Comparison of ENCODE assay signal across 8 cellular contexts in the genomic region with DNA sequence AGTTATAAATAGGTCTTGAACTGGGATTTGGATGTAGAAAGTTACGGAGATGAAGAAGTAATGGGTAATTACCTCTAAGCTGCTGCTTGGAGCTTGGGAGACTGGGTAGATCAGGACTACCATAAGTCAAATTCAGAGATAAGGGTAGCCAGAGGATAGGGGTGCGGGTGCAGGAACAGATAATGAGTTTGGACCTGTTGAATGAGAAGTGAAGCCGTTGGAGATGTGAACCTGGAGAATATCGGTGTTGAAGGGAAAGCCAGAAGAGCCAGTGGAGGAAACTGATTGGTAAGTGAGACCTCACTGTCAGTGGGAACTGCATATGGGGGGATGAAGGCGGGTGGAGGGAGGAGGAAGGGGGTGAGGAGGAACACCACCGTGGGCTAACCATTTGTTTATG. TPM values are rescaled to one million over a fixed set of nuclear protein-coding genes. Genes with fewer than 3 reads are reported as not detected.
DNase-seq lines count a peak whose midpoint lies in the region; ATAC-seq and TF ChIP-seq lines count a peak whose summit lies in the region.

No MANE protein-coding gene starts in this region.

- no peaks in the 10 kb centered on the region for H3K27me3 ChIP-seq in CD4-positive, alpha-beta T cell (ENCODE audit: control insufficient read depth, insufficient read depth, low read length)

- POLR2A ChIA-PET in CD4-positive, alpha-beta T cell (lab: Charles Lee) = no interaction called here

- no peaks in the 10 kb centered on the region for H3K9me3 ChIP-seq in CD4-positive, alpha-beta T cell (ENCODE audit: control insufficient read depth, low read length)
- no peaks in the 10 kb centered on the region for H3K9me3 ChIP-seq in KOPT-K1 (ENCODE audit: insufficient read depth, low read length, poor library complexity, severe bottlenecking)

- peaks cover 9% of the 10 kb centered on the region for H3K36me3 Mint-ChIP-seq in CD4-positive, alpha-beta T cell (ENCODE audit: low read depth)
- H3K36me3 Mint-ChIP-seq in dendritic cell treated with granulocyte-macrophage colony-stimulating factor and Interleukin-4, amounts not matched to agents 40 ng/mL and 50 ng/mL, for 4 days (ENCODE audit: low read depth) = peaks cover 10% of the 10 kb centered on the region
- H3K36me3 Mint-ChIP-seq in neural crest cell (ENCODE audit: low read depth) = peaks cover 3% of the 10 kb centered on the region

- no peak for ATAC-seq in CD4-positive, alpha-beta T cell (ENCODE audit: poor library complexity)
- no peak for ATAC-seq in HG02885 (IDR thresholded peaks at IDR 0.05; ENCODE audit: poor library complexity, unreplicated experiment)

- H3K9me3 Mint-ChIP-seq in CD4-positive, alpha-beta T cell = no peaks in the 10 kb centered on the region
- no peaks in the 10 kb centered on the region for H3K9me3 Mint-ChIP-seq in dendritic cell treated with granulocyte-macrophage colony-stimulating factor and Interleukin-4, amounts not matched to agents 40 ng/mL and 50 ng/mL, for 4 days
- H3K9me3 Mint-ChIP-seq in neural crest cell = no peaks in the 10 kb centered on the region

- H3K27me3 Mint-ChIP-seq in CD4-positive, alpha-beta T cell = no peaks in the 10 kb centered on the region
- peaks cover 4% of the 10 kb centered on the region for H3K27me3 Mint-ChIP-seq in dendritic cell treated with granulocyte-macrophage colony-stimulating factor and Interleukin-4, amounts not matched to agents 40 ng/mL and 50 ng/mL, for 4 days
- peaks cover 38% of the 10 kb centered on the region for H3K27me3 Mint-ChIP-seq in neural crest cell (ENCODE audit: low read depth)

- no peak for TF ChIP-seq CTCF in CD4-positive, alpha-beta T cell (IDR thresholded peaks at IDR 0.05)
- no peak for TF ChIP-seq CTCF in neural crest cell (conservative IDR thresholded peaks at IDR 0.05)

- H3K27ac ChIP-seq in CD4-positive, alpha-beta T cell (ENCODE audit: low read depth, low read length) = no peak overlapping the region
- H3K27ac ChIP-seq in KOPT-K1 (ENCODE audit: low read depth, low read length, poor library complexity, severe bottlenecking) = peak overlapping the region; percentile 65

- H3K36me3 ChIP-seq in KOPT-K1 (ENCODE audit: insufficient read depth, low read length) = no peaks in the 10 kb centered on the region

- peak overlapping the region; percentile 96 for H3K4me3 Mint-ChIP-seq in CD4-positive, alpha-beta T cell
- H3K4me3 Mint-ChIP-seq in dendritic cell treated with granulocyte-macrophage colony-stimulating factor and Interleukin-4, amounts not matched to agents 40 ng/mL and 50 ng/mL, for 4 days = peak overlapping the region; percentile 92
- H3K4me3 Mint-ChIP-seq in neural crest cell = peak overlapping the region; percentile 93

- H3K27ac Mint-ChIP-seq in CD4-positive, alpha-beta T cell = peak overlapping the region; percentile 98
- H3K27ac Mint-ChIP-seq in dendritic cell treated with granulocyte-macrophage colony-stimulating factor and Interleukin-4, amounts not matched to agents 40 ng/mL and 50 ng/mL, for 4 days = peak overlapping the region; percentile 87
- no peak overlapping the region for H3K27ac Mint-ChIP-seq in neural crest cell (ENCODE audit: unreplicated experiment)

- intact Hi-C loops in CD4-positive, alpha-beta T cell (cut with DNase I, micrococcal nuclease) = loop anchor here (10.0 kb wide), 1 partner anchor 160 kb away; a partner anchor contains a TSS
- intact Hi-C loops in dendritic cell treated with granulocyte-macrophage colony-stimulating factor and Interleukin-4, amounts not matched to agents 40 ng/mL and 50 ng/mL, for 4 days (cut with micrococcal nuclease) = no loop called here

- CTCF ChIA-PET in CD4-positive, alpha-beta T cell (lab: Charles Lee) = no interaction called here

- peaks cover 47% of the 10 kb centered on the region for H3K4me1 Mint-ChIP-seq in CD4-positive, alpha-beta T cell (ENCODE audit: low read depth)
- peaks cover 6% of the 10 kb centered on the region for H3K4me1 Mint-ChIP-seq in dendritic cell treated with granulocyte-macrophage colony-stimulating factor and Interleukin-4, amounts not matched to agents 40 ng/mL and 50 ng/mL, for 4 days (ENCODE audit: low read depth)
- H3K4me1 Mint-ChIP-seq in neural crest cell = peaks cover 28% of the 10 kb centered on the region

- DNase-seq in CD4-positive, alpha-beta T cell = no peak
- DNase-seq in neural crest cell (ENCODE audit: low read depth, low spot score) (no peak), germinal center (ENCODE audit: low spot score) (no peak), NCI-H526 treated with DMSO at 0.1 percent for 48 hours (lab: John Stamatoyannopoulos, UW) (no peak), T-helper 9 cell (no peak)

RNA-seq across cellular contexts. Expression of a gene that starts 0.6 kb away (rescaled TPM):
- total RNA-seq in CD4-positive, alpha-beta T cell = 10 to 100 TPM; 20.9 to 23.8 TPM
- 10.1 and 12.0 TPM in 2 replicates for total RNA-seq in neural crest cell

RNA-seq across cellular contexts. Expression of a gene that starts 11.5 kb away (rescaled TPM):
- total RNA-seq in CD4-positive, alpha-beta T cell = 10 to 100 TPM; 71.9 to 82.3 TPM
- total RNA-seq in neural crest cell = not detected in 2 replicates

RNA-seq across cellular contexts. Expression of a gene that starts 16.3 kb away (rescaled TPM):
- 100 to 1,000 TPM; 213 to 225 TPM for total RNA-seq in CD4-positive, alpha-beta T cell
- not detected in 2 replicates for total RNA-seq in neural crest cell

RNA-seq across cellular contexts. Expression of a gene that starts 23.4 kb away (rescaled TPM):
- 10 to 100 TPM; 44.5 to 55.3 TPM for total RNA-seq in CD4-positive, alpha-beta T cell
- 72.5 and 76.3 TPM in 2 replicates for total RNA-seq in neural crest cell

RNA-seq across cellular contexts. Expression of a gene that starts 26.9 kb away (rescaled TPM):
- 10 to 100 TPM; 20.5 to 22.4 TPM for total RNA-seq in CD4-positive, alpha-beta T cell
- 77.5 and 78.3 TPM in 2 replicates for total RNA-seq in neural crest cell

Comparison
In these comparisons a context has a peak if more than half of its experiments do, and no peak if none do; other contexts are left out.
1. RNA of a gene that starts 11.5 kb away (total RNA-seq): 71.9 to 82.3 TPM in CD4-positive, alpha-beta T cell; not detected in neural crest cell; every median in the first group is over 10 times any median in the second.
2. RNA of a gene that starts 16.3 kb away (total RNA-seq): 213 to 225 TPM in CD4-positive, alpha-beta T cell; not detected in neural crest cell; every median in the first group is over 100 times any median in the second.
3. Peak in every context shown above with its lines, with median percentiles within 50 percentile points of each other: H3K4me3 Mint-ChIP-seq.